8 cellular contexts compared by ENCODE assay signal in the genomic region with DNA sequence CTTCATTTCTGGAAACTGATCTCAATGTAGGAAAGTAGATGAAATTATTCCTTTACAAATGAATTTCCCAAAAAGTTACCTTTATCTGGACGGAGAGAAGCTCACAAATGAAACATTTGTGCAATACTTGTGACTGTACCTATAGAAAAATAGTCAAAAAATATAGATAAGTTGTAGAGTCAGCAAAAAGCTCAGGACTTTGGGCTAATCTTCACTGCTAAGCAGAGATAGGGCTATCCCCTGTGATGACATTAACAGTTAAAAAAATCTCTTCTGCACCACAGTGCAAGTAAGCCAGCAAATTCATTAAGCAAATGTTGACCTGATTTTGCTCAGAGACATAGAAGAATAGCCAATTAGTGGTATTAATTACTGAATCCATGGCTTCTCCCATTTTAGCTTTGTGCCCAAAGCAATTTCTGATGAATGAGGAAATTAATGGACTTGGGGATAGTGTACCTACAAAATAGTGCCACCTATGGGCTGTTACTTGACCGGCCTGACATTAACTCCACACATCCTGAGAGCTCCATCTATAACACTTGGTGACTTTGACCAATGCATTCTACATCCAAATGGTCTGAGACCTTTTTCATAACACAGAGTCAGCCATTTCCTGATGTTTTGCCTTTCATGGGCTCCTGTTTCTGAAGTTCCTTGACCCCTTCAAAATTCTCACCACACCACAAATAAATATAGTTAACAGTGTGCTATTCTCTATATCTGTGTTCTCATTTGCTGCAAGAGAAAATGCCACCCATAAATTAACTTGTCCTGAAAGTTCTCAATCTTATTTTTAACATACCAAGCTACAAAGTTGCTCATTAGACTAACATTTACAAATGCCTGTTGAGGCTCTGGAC.
DNase-seq lines count a peak whose midpoint lies in the region; ATAC-seq and TF ChIP-seq lines count a peak whose summit lies in the region.

No MANE protein-coding gene starts in this region.

- no peak overlapping the region for H3K9ac ChIP-seq in SK-N-SH

- no peaks in the 10 kb centered on the region for H3K9me3 Mint-ChIP-seq in stimulated activated naive B cell treated with anti-CD40 and anti-IgM and Interleukin-4, amounts not matched to agents 10 μg/mL and 1 μg/mL and 100 μg/mL, for 72 hours

- TF ChIP-seq CTCF in C4-2B (conservative IDR thresholded peaks at IDR 0.05) (peak; percentile 88), SK-N-SH (IDR thresholded peaks at IDR 0.05) (peak; percentile 68)

- peaks cover 3% of the 10 kb centered on the region; the same call in 1 of the 2 replicates for H4K20me1 ChIP-seq in SK-N-SH (ENCODE audit: insufficient read depth)

- H3K27me3 Mint-ChIP-seq in stimulated activated naive B cell treated with anti-CD40 and anti-IgM and Interleukin-4, amounts not matched to agents 10 μg/mL and 1 μg/mL and 100 μg/mL, for 72 hours = peaks cover 4 to 18% of the 10 kb centered on the region in 2 donors

- peak; percentile 67 for ATAC-seq in GM18868 (IDR thresholded peaks at IDR 0.05; ENCODE audit: unreplicated experiment)
- peak; percentile 51 to 61 for ATAC-seq in stimulated activated naive B cell treated with anti-CD40 and anti-IgM and Interleukin-4, amounts not matched to agents 10 μg/mL and 1 μg/mL and 100 μg/mL, for 72 hours (replicated peaks)

- CTCF ChIA-PET in SK-N-SH (lab: Yijun Ruan, JAX) = interaction anchor here (0.5 to 9.3 kb wide), 64 partner anchors 9 to 1004 kb away, joined by 3 to 95 read pairs (median 5); no protein-coding TSS in a partner anchor

- H3F3A ChIP-seq in SK-N-SH (replicated peaks; ENCODE audit: insufficient read depth) = peaks cover 10% of the 10 kb centered on the region

- no peak overlapping the region for H3K4me2 ChIP-seq in SK-N-SH

- WGBS in SK-N-SH (ENCODE audit: low lambda C conversion rate) = 61% methylated on average over 2 of the region's 2 CpGs

- peaks cover 8 to 9% of the 10 kb centered on the region in 2 experiments for H3K36me3 ChIP-seq in SK-N-SH (replicated peaks in 1 of 2; ENCODE audit: control insufficient read depth in 1 of 2, insufficient read depth in 2 of 2, low read length in 1 of 2)

- peaks cover 0 to 2% of the 10 kb centered on the region in 2 donors for H3K4me1 Mint-ChIP-seq in stimulated activated naive B cell treated with anti-CD40 and anti-IgM and Interleukin-4, amounts not matched to agents 10 μg/mL and 1 μg/mL and 100 μg/mL, for 72 hours

- TF ChIP-seq EP300 in SK-N-SH (IDR thresholded peaks at IDR 0.05; ENCODE audit: borderline replicate concordance in 1 of 2, low read depth in 1 of 2, low read length in 1 of 2) = no peak

- peak; percentile 10 for DNase-seq in HuH-7 (ENCODE audit: low spot score)
- peak; percentile 42 for DNase-seq in SK-N-SH
- peak; percentile 36 for DNase-seq in globus pallidus (ENCODE audit: low spot score)
- no peak for DNase-seq in stimulated activated naive B cell treated with anti-CD40 and anti-IgM and Interleukin-4, amounts not matched to agents 10 μg/mL and 1 μg/mL and 100 μg/mL, for 72 hours
- DNase-seq in activated CD4-positive, alpha-beta T cell treated with anti-CD3 and anti-CD28 coated beads, Interleukin-2, amount 50 U/mL, for 4 hours = no peak
- no peak for DNase-seq in OCI-M2 (lab: John Stamatoyannopoulos, UW; ENCODE audit: unreplicated experiment)

- no peaks in the 10 kb centered on the region for H3K36me3 Mint-ChIP-seq in stimulated activated naive B cell treated with anti-CD40 and anti-IgM and Interleukin-4, amounts not matched to agents 10 μg/mL and 1 μg/mL and 100 μg/mL, for 72 hours

- no peaks in the 10 kb centered on the region for H3K9me2 ChIP-seq in SK-N-SH

- no peak overlapping the region for H3K4me3 ChIP-seq in SK-N-SH (ENCODE audit: low read depth in 2 of 2, low read length in 1 of 2)

- no peaks in the 10 kb centered on the region for H3K9me3 ChIP-seq in SK-N-SH

- POLR2A ChIA-PET in SK-N-SH (lab: Yijun Ruan, JAX) = no interaction called here

- H3K4me1 ChIP-seq in SK-N-SH (ENCODE audit: control insufficient read depth in 1 of 2, insufficient read depth in 2 of 2, low read depth in 1 of 2, low read length in 1 of 2) = peaks cover 2 to 9% of the 10 kb centered on the region in 2 experiments

- H2AFZ ChIP-seq in SK-N-SH (ENCODE audit: low read depth) = no peak overlapping the region

- no peaks in the 10 kb centered on the region for H3K27me3 ChIP-seq in SK-N-SH (ENCODE audit: insufficient read depth)

- no peak overlapping the region for H3K27ac Mint-ChIP-seq in stimulated activated naive B cell treated with anti-CD40 and anti-IgM and Interleukin-4, amounts not matched to agents 10 μg/mL and 1 μg/mL and 100 μg/mL, for 72 hours

- no peak overlapping the region for H3K27ac ChIP-seq in C4-2B
- H3K27ac ChIP-seq in SK-N-SH (ENCODE audit: low read depth in 2 of 2, low read length in 1 of 2) = no peak overlapping the region

- no peak overlapping the region for H3K4me3 Mint-ChIP-seq in stimulated activated naive B cell treated with anti-CD40 and anti-IgM and Interleukin-4, amounts not matched to agents 10 μg/mL and 1 μg/mL and 100 μg/mL, for 72 hours

- peak; percentile 77 for TF ChIP-seq RAD21 in SK-N-SH (IDR thresholded peaks at IDR 0.05; ENCODE audit: low read length)

- H3K79me2 ChIP-seq in SK-N-SH (ENCODE audit: insufficient read depth) = peaks cover 87% of the 10 kb centered on the region

TF ChIP-seq in SK-N-SH, 30 proteins besides CTCF, POLR2A, EP300 and RAD21:
- TF ChIP-seq RXRA (IDR thresholded peaks at IDR 0.05; ENCODE audit: borderline replicate concordance, low read depth) (no peak), SMC3 (IDR thresholded peaks at IDR 0.05; ENCODE audit: low read depth, low read length) (peak; percentile 59)
- TF ChIP-seq, protein P1, sequence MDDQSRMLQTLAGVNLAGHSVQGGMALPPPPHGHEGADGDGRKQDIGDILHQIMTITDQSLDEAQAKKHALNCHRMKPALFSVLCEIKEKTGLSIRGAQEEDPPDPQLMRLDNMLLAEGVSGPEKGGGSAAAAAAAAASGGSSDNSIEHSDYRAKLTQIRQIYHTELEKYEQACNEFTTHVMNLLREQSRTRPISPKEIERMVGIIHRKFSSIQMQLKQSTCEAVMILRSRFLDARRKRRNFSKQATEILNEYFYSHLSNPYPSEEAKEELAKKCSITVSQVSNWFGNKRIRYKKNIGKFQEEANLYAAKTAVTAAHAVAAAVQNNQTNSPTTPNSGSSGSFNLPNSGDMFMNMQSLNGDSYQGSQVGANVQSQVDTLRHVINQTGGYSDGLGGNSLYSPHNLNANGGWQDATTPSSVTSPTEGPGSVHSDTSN (IDR thresholded peaks at IDR 0.05) = peak; percentile 3; the same call in 1 of the 2 replicates

Comparison
In these comparisons a context has a peak if more than half of its experiments do, and no peak if none do; other contexts are left out.
1. DNase-seq: peak in HuH-7 (single experiment), SK-N-SH (single experiment) and globus pallidus (single experiment); none in stimulated activated naive B cell treated with anti-CD40 and anti-IgM and Interleukin-4, amounts not matched to agents 10 μg/mL and 1 μg/mL and 100 μg/mL, for 72 hours (single experiment), activated CD4-positive, alpha-beta T cell treated with anti-CD3 and anti-CD28 coated beads, Interleukin-2, amount 50 U/mL, for 4 hours (0 of 2) and OCI-M2 (single experiment).